Comparison of ENCODE assay signal across 2 cellular contexts in the genomic region with DNA sequence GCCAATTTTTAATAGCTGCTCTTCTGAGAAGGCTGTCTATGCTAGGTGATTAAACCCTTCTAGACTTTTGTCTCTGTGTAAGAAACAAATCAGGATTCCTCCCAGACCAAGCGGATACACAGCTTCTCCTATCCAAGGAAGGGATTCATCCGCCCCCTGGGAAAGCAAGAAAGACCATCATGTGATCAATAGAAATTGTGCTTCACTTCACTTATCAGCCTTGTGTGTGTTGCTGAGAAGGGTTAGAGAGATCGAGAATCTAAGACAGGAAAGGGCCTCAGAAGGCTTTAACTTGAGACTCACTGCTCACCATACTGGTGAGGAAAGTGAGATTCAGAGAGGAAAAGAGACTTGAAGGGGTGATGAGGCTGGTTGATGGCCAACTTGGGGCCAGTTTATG.
TF ChIP-seq lines count a peak whose summit lies in the region.

No MANE protein-coding gene starts in this region.

TF ChIP-seq in HCT116, 20 proteins besides CTCF, POLR2A, EP300 and RAD21 (continued from another document):
- TF ChIP-seq, protein P1, sequence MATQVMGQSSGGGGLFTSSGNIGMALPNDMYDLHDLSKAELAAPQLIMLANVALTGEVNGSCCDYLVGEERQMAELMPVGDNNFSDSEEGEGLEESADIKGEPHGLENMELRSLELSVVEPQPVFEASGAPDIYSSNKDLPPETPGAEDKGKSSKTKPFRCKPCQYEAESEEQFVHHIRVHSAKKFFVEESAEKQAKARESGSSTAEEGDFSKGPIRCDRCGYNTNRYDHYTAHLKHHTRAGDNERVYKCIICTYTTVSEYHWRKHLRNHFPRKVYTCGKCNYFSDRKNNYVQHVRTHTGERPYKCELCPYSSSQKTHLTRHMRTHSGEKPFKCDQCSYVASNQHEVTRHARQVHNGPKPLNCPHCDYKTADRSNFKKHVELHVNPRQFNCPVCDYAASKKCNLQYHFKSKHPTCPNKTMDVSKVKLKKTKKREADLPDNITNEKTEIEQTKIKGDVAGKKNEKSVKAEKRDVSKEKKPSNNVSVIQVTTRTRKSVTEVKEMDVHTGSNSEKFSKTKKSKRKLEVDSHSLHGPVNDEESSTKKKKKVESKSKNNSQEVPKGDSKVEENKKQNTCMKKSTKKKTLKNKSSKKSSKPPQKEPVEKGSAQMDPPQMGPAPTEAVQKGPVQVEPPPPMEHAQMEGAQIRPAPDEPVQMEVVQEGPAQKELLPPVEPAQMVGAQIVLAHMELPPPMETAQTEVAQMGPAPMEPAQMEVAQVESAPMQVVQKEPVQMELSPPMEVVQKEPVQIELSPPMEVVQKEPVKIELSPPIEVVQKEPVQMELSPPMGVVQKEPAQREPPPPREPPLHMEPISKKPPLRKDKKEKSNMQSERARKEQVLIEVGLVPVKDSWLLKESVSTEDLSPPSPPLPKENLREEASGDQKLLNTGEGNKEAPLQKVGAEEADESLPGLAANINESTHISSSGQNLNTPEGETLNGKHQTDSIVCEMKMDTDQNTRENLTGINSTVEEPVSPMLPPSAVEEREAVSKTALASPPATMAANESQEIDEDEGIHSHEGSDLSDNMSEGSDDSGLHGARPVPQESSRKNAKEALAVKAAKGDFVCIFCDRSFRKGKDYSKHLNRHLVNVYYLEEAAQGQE (IDR thresholded peaks at IDR 0.05; ENCODE audit: low read depth): no peak
- TF ChIP-seq, protein P2, sequence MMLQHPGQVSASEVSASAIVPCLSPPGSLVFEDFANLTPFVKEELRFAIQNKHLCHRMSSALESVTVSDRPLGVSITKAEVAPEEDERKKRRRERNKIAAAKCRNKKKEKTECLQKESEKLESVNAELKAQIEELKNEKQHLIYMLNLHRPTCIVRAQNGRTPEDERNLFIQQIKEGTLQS (IDR thresholded peaks at IDR 0.05): no peak
- no peak for TF ChIP-seq EZH2phosphoT487 (IDR thresholded peaks at IDR 0.05; ENCODE audit: borderline replicate concordance)

TF ChIP-seq in WTC11, 78 proteins besides CTCF, POLR2A, EP300 and RAD21 (continued from another document):
- no peak for TF ChIP-seq GRHL2 (CRISPR knock-in tag; IDR thresholded peaks at IDR 0.05; ENCODE audit: insufficient replicate concordance, severe bottlenecking)
- TF ChIP-seq, protein P3, sequence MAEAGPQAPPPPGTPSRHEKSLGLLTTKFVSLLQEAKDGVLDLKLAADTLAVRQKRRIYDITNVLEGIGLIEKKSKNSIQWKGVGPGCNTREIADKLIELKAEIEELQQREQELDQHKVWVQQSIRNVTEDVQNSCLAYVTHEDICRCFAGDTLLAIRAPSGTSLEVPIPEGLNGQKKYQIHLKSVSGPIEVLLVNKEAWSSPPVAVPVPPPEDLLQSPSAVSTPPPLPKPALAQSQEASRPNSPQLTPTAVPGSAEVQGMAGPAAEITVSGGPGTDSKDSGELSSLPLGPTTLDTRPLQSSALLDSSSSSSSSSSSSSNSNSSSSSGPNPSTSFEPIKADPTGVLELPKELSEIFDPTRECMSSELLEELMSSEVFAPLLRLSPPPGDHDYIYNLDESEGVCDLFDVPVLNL (CRISPR knock-in tag; IDR thresholded peaks at IDR 0.05; ENCODE audit: borderline replicate concordance, low read depth): no peak
TF ChIP-seq in WTC11: peak in this region for 0.
